Comparison of ENCODE assay signal across 8 cellular contexts in genomic region chr12:47408171-47408871, GRCh38.
A peak's percentile ranks its signal among the peaks of the same experiment; 100 is the strongest.
DNase-seq lines count a peak whose midpoint lies in the region; ATAC-seq and TF ChIP-seq lines count a peak whose summit lies in the region.

No MANE protein-coding gene starts in this region.

- CTCF ChIA-PET in activated CD8-positive, alpha-beta memory T cell treated with anti-CD3 and anti-CD28 coated beads, Interleukin-2, amount 10 ng/mL, durations not matched to agents 7 days and 5 days (lab: Charles Lee), result interaction anchor here (0.6 to 2.6 kb wide), 12 partner anchors 10 to 329 kb away, joined by 3 to 27 read pairs (median 4); partner anchors contain the start of genes AMIGO2 and PCED1B

- peak; percentile 80 for ATAC-seq in activated CD8-positive, alpha-beta memory T cell treated with anti-CD3 and anti-CD28 coated beads, Interleukin-2, amount 10 ng/mL, durations not matched to agents 7 days and 5 days
- peak; percentile 89 for ATAC-seq in GM21737 (IDR thresholded peaks at IDR 0.05; ENCODE audit: unreplicated experiment)
- peak; percentile 68 for ATAC-seq in activated T-helper 17 cell treated with anti-CD3 and anti-CD28 coated beads, Interleukin-2, amount 50 U/mL, for 72 hours (replicated peaks)
- peak; percentile 48 to 49 for ATAC-seq in naive thymus-derived CD8-positive, alpha-beta T cell

- H3K27ac Mint-ChIP-seq in activated CD8-positive, alpha-beta memory T cell treated with anti-CD3 and anti-CD28 coated beads, Interleukin-2, amount 10 ng/mL, durations not matched to agents 7 days and 5 days, result peak overlapping the region; percentile 37
- H3K27ac Mint-ChIP-seq in activated T-helper 17 cell treated with anti-CD3 and anti-CD28 coated beads, Interleukin-2, amount 50 U/mL, for 72 hours, result no peak overlapping the region
- H3K27ac Mint-ChIP-seq in naive thymus-derived CD8-positive, alpha-beta T cell, result peak overlapping the region in 9 of 10 donors; percentile 30 to 93 (median 76)

- no peaks in the 10 kb centered on the region for H3K36me3 Mint-ChIP-seq in activated CD8-positive, alpha-beta memory T cell treated with anti-CD3 and anti-CD28 coated beads, Interleukin-2, amount 10 ng/mL, durations not matched to agents 7 days and 5 days
- H3K36me3 Mint-ChIP-seq in activated T-helper 17 cell treated with anti-CD3 and anti-CD28 coated beads, Interleukin-2, amount 50 U/mL, for 72 hours (ENCODE audit: low read depth), result no peaks in the 10 kb centered on the region
- no peaks in the 10 kb centered on the region for H3K36me3 Mint-ChIP-seq in naive thymus-derived CD8-positive, alpha-beta T cell

- POLR2A ChIA-PET in naive thymus-derived CD8-positive, alpha-beta T cell (lab: Charles Lee), result interaction anchor here (0.6 to 1.4 kb wide), 4 partner anchors 11 to 330 kb away, joined by 3 to 6 read pairs (median 4); partner anchors contain the start of gene PCED1B

- H3K4me1 Mint-ChIP-seq in activated CD8-positive, alpha-beta memory T cell treated with anti-CD3 and anti-CD28 coated beads, Interleukin-2, amount 10 ng/mL, durations not matched to agents 7 days and 5 days, result peaks cover 24% of the 10 kb centered on the region
- peaks cover 54% of the 10 kb centered on the region for H3K4me1 Mint-ChIP-seq in activated T-helper 17 cell treated with anti-CD3 and anti-CD28 coated beads, Interleukin-2, amount 50 U/mL, for 72 hours
- peaks cover 45 to 80% (median 71%) of the 10 kb centered on the region in 4 donors for H3K4me1 Mint-ChIP-seq in naive thymus-derived CD8-positive, alpha-beta T cell

- no peaks in the 10 kb centered on the region for H3K27me3 Mint-ChIP-seq in activated CD8-positive, alpha-beta memory T cell treated with anti-CD3 and anti-CD28 coated beads, Interleukin-2, amount 10 ng/mL, durations not matched to agents 7 days and 5 days
- no peaks in the 10 kb centered on the region for H3K27me3 Mint-ChIP-seq in activated T-helper 17 cell treated with anti-CD3 and anti-CD28 coated beads, Interleukin-2, amount 50 U/mL, for 72 hours
- H3K27me3 Mint-ChIP-seq in naive thymus-derived CD8-positive, alpha-beta T cell, result no peaks in the 10 kb centered on the region

- peak; percentile 67 for DNase-seq in activated CD8-positive, alpha-beta memory T cell treated with anti-CD3 and anti-CD28 coated beads, Interleukin-2, amount 10 ng/mL, durations not matched to agents 7 days and 5 days
- no peak for DNase-seq in activated CD8-positive, alpha-beta memory T cell treated with anti-CD3 and anti-CD28 coated beads for 24 hours
- peak in 8 of 10 donors; percentile 9 to 66 (median 36) for DNase-seq in naive thymus-derived CD8-positive, alpha-beta T cell
- DNase-seq in cerebellar nuclear complex (lab: John Stamatoyannopoulos, UW) (no peak), cortex of kidney (lab: John Stamatoyannopoulos, UW) (no peak)

- no peaks in the 10 kb centered on the region for H3K9me3 Mint-ChIP-seq in activated CD8-positive, alpha-beta memory T cell treated with anti-CD3 and anti-CD28 coated beads, Interleukin-2, amount 10 ng/mL, durations not matched to agents 7 days and 5 days (ENCODE audit: low read depth)
- no peaks in the 10 kb centered on the region for H3K9me3 Mint-ChIP-seq in activated T-helper 17 cell treated with anti-CD3 and anti-CD28 coated beads, Interleukin-2, amount 50 U/mL, for 72 hours
- H3K9me3 Mint-ChIP-seq in naive thymus-derived CD8-positive, alpha-beta T cell, result no peaks in the 10 kb centered on the region

- H3K4me3 Mint-ChIP-seq in activated CD8-positive, alpha-beta memory T cell treated with anti-CD3 and anti-CD28 coated beads, Interleukin-2, amount 10 ng/mL, durations not matched to agents 7 days and 5 days, result no peak overlapping the region
- H3K4me3 Mint-ChIP-seq in activated T-helper 17 cell treated with anti-CD3 and anti-CD28 coated beads, Interleukin-2, amount 50 U/mL, for 72 hours, result peak overlapping the region; percentile 49
- peak overlapping the region in 8 of 10 donors; percentile 8 to 54 (median 26) for H3K4me3 Mint-ChIP-seq in naive thymus-derived CD8-positive, alpha-beta T cell

- TF ChIP-seq EP300 in Ishikawa (IDR thresholded peaks at IDR 0.05; ENCODE audit: borderline replicate concordance), result no peak

- peak; percentile 78 for TF ChIP-seq RAD21 in Ishikawa (IDR thresholded peaks at IDR 0.05; ENCODE audit: low read depth)

TF ChIP-seq in Ishikawa, 13 proteins besides CTCF, POLR2A, EP300 and RAD21:
- TF ChIP-seq MAX (IDR thresholded peaks at IDR 0.05) (no peak), EGR1 (IDR thresholded peaks at IDR 0.05) (no peak)

Comparison
In these comparisons a context has a peak if more than half of its experiments do, and no peak if none do; other contexts are left out.
1. DNase-seq: peak in activated CD8-positive, alpha-beta memory T cell treated with anti-CD3 and anti-CD28 coated beads, Interleukin-2, amount 10 ng/mL, durations not matched to agents 7 days and 5 days (single experiment) and naive thymus-derived CD8-positive, alpha-beta T cell (8 of 10); none in activated CD8-positive, alpha-beta memory T cell treated with anti-CD3 and anti-CD28 coated beads for 24 hours (single experiment), cerebellar nuclear complex (0 of 2) and cortex of kidney (single experiment).
2. Peak in every context shown above with its lines, with median percentiles within 50 percentile points of each other: ATAC-seq.